ENCODE assay signal across 19 cellular contexts in genomic region chrX:50088645-50089044, GRCh38.
DNase-seq lines count a peak whose midpoint lies in the region; ATAC-seq and TF ChIP-seq lines count a peak whose summit lies in the region.
"Had no signal": no experiment of that assay in that cellular context is flagged by ENCODE, and none has a peak within 500 bp of the region (broad histone marks: within the 10 kb centered on the region; RNA-seq: fewer than 3 reads in every experiment).

No MANE protein-coding gene starts in this region.

- H3K4me3 ChIP-seq in right lobe of liver = no peak overlapping the region
- H3K4me3 ChIP-seq: GM23338 had no signal

- no peak for TF ChIP-seq POLR2A in right lobe of liver (IDR thresholded peaks at IDR 0.05)

- H3K4me3 Mint-ChIP-seq in activated naive CD8-positive, alpha-beta T cell = no peak overlapping the region
- no peak overlapping the region for H3K4me3 Mint-ChIP-seq in activated naive CD8-positive, alpha-beta T cell treated with anti-CD3 and anti-CD28 coated beads for 36 hours
- H3K4me3 Mint-ChIP-seq: B cell; CD4-positive, CD25-positive, alpha-beta regulatory T cell; CD8-positive, alpha-beta memory T cell; GM23338; HFFc6 had no signal

- no peak for TF ChIP-seq CTCF in right lobe of liver (IDR thresholded peaks at IDR 0.05)

- intact Hi-C loops in right lobe of liver (cut with DNase I) = no loop called here

- H3K36me3 ChIP-seq in right lobe of liver = peaks cover 0 to 8% (median 4%) of the 10 kb centered on the region in 4 donors

- ATAC-seq in left lobe of liver (peak; percentile 76), right lobe of liver (peak; percentile 58 to 77 (median 68)), HG02610 (IDR thresholded peaks at IDR 0.05; ENCODE audit: unreplicated experiment) (no peak)
- ATAC-seq: GM23338, HCT116 had no signal

- WGBS in right lobe of liver (ENCODE audit: insufficient coverage, low coverage, low lambda C conversion rate, missing lambda C conversion rate) = 15% methylated on average over 3 of the region's 3 CpGs

- H3K27me3 ChIP-seq in right lobe of liver = no peaks in the 10 kb centered on the region

- H3K27ac ChIP-seq in right lobe of liver = no peak overlapping the region

- no peaks in the 10 kb centered on the region for H3K9me3 Mint-ChIP-seq in activated naive CD8-positive, alpha-beta T cell (ENCODE audit: low read depth)
- no peaks in the 10 kb centered on the region for H3K9me3 Mint-ChIP-seq in activated naive CD8-positive, alpha-beta T cell treated with anti-CD3 and anti-CD28 coated beads for 36 hours
- H3K9me3 Mint-ChIP-seq: CD4-positive, CD25-positive, alpha-beta regulatory T cell; CD8-positive, alpha-beta memory T cell; GM23338; HFFc6 had no signal

- no peak for DNase-seq in activated naive CD8-positive, alpha-beta T cell treated with anti-CD3 and anti-CD28 coated beads for 36 hours
- DNase-seq in left lobe of liver (ENCODE audit: low spot score) = peak; percentile 48
- peak; percentile 37 to 58 (median 53) for DNase-seq in right lobe of liver
- DNase-seq in SW480 (ENCODE audit: low spot score) = no peak
- DNase-seq in activated CD4-positive, alpha-beta T cell treated with anti-CD3 and anti-CD28 coated beads for 1 hour = no peak
- DNase-seq: C1 segment of cervical spinal cord; CD4-positive, CD25-positive, alpha-beta regulatory T cell; CD8-positive, alpha-beta memory T cell; COR-L47; DMS 273 treated with DMSO at 0.1 percent for 48 hours; DMS79; GDM1; H7; HFFc6 had no signal

- H3K9me3 ChIP-seq in right lobe of liver = no peaks in the 10 kb centered on the region

- H3K36me3 Mint-ChIP-seq in activated naive CD8-positive, alpha-beta T cell = peaks cover 14% of the 10 kb centered on the region
- H3K36me3 Mint-ChIP-seq in activated naive CD8-positive, alpha-beta T cell treated with anti-CD3 and anti-CD28 coated beads for 36 hours = peaks cover 7% of the 10 kb centered on the region
- H3K36me3 Mint-ChIP-seq: CD4-positive, CD25-positive, alpha-beta regulatory T cell; CD8-positive, alpha-beta memory T cell had no signal

- peak overlapping the region; percentile 46 for H3K27ac Mint-ChIP-seq in activated naive CD8-positive, alpha-beta T cell
- H3K27ac Mint-ChIP-seq in activated naive CD8-positive, alpha-beta T cell treated with anti-CD3 and anti-CD28 coated beads for 36 hours = no peak overlapping the region
- H3K27ac Mint-ChIP-seq: B cell; CD4-positive, CD25-positive, alpha-beta regulatory T cell; CD8-positive, alpha-beta memory T cell; GM23338; HFFc6 had no signal

- H3K27me3 Mint-ChIP-seq in activated naive CD8-positive, alpha-beta T cell = no peaks in the 10 kb centered on the region
- no peaks in the 10 kb centered on the region for H3K27me3 Mint-ChIP-seq in activated naive CD8-positive, alpha-beta T cell treated with anti-CD3 and anti-CD28 coated beads for 36 hours
- H3K27me3 Mint-ChIP-seq: B cell; CD4-positive, CD25-positive, alpha-beta regulatory T cell had no signal

- H3K4me1 Mint-ChIP-seq in activated naive CD8-positive, alpha-beta T cell (ENCODE audit: low read depth) = no peaks in the 10 kb centered on the region
- no peaks in the 10 kb centered on the region for H3K4me1 Mint-ChIP-seq in activated naive CD8-positive, alpha-beta T cell treated with anti-CD3 and anti-CD28 coated beads for 36 hours
- H3K4me1 Mint-ChIP-seq: CD4-positive, CD25-positive, alpha-beta regulatory T cell; CD8-positive, alpha-beta memory T cell; GM23338 had no signal

- H3K4me1 ChIP-seq in right lobe of liver = peaks cover 0 to 5% (median 0%) of the 10 kb centered on the region in 4 donors

Comparison
In these comparisons a context has a peak if more than half of its experiments do, and no peak if none do; other contexts are left out.
1. DNase-seq: peak in left lobe of liver (single experiment) and right lobe of liver (3 of 3); none in activated naive CD8-positive, alpha-beta T cell treated with anti-CD3 and anti-CD28 coated beads for 36 hours (single experiment), SW480 (single experiment) and activated CD4-positive, alpha-beta T cell treated with anti-CD3 and anti-CD28 coated beads for 1 hour (single experiment).